Comparison of ENCODE assay signal across 1 cellular context in genomic region chr19:51507640-51508058, GRCh38.
TF ChIP-seq lines count a peak whose summit lies in the region.

No MANE protein-coding gene starts in this region.

TF ChIP-seq in K562, 482 proteins besides CTCF, POLR2A, EP300 and RAD21 (continued from another document and continues in another):
- TF ChIP-seq CHAMP1 (IDR thresholded peaks at IDR 0.05) (no peak), MAFG (tag; conservative IDR thresholded peaks at IDR 0.05) (no peak), ZNF707 (CRISPR knock-in tag; conservative IDR thresholded peaks at IDR 0.05) (no peak), SRSF1 (IDR thresholded peaks at IDR 0.05; ENCODE audit: low read depth, low read length) (no peak), ZNF165 (CRISPR knock-in tag; IDR thresholded peaks at IDR 0.05; ENCODE audit: borderline replicate concordance) (no peak), RBM14 (IDR thresholded peaks at IDR 0.05; ENCODE audit: borderline replicate concordance, insufficient read depth, low read depth, low read length) (no peak), RHOXF2B (CRISPR knock-in tag; conservative IDR thresholded peaks at IDR 0.05) (no peak), NCOR1 (IDR thresholded peaks at IDR 0.05) (no peak), ZNF174 (CRISPR knock-in tag; IDR thresholded peaks at IDR 0.05) (no peak), PBX2 (CRISPR knock-in tag; IDR thresholded peaks at IDR 0.05; ENCODE audit: low read depth) (no peak), PBX2 (tag; conservative IDR thresholded peaks at IDR 0.05; ENCODE audit: low read depth) (no peak), NFRKB (IDR thresholded peaks at IDR 0.05; ENCODE audit: low read depth) (peak; percentile 73), E4F1 (CRISPR knock-in tag; IDR thresholded peaks at IDR 0.05; ENCODE audit: borderline replicate concordance) (no peak), RBM15 (IDR thresholded peaks at IDR 0.05; ENCODE audit: insufficient read depth, low read length) (no peak), GATAD2B (IDR thresholded peaks at IDR 0.05; ENCODE audit: borderline replicate concordance) (no peak; the same call in 1 of the 2 replicates), SIRT6 (IDR thresholded peaks at IDR 0.05; ENCODE audit: low read depth, low read length) (no peak), ZNF212 (CRISPR knock-in tag; IDR thresholded peaks at IDR 0.05) (no peak), TCF3 (CRISPR knock-in tag; IDR thresholded peaks at IDR 0.05) (no peak), HCFC1 (IDR thresholded peaks at IDR 0.05; ENCODE audit: low read depth, low read length) (no peak; the same call in 1 of the 2 replicates), EWSR1 (IDR thresholded peaks at IDR 0.05; ENCODE audit: borderline replicate concordance, low read depth, partially characterized antibody) (no peak), ZNF699 (CRISPR knock-in tag; IDR thresholded peaks at IDR 0.05; ENCODE audit: insufficient replicate concordance) (no peak), FOXO4 (CRISPR knock-in tag; IDR thresholded peaks at IDR 0.05) (no peak), RB1 (IDR thresholded peaks at IDR 0.05; ENCODE audit: low read depth) (no peak), ZNF263 (CRISPR knock-in tag; IDR thresholded peaks at IDR 0.05; ENCODE audit: borderline replicate concordance) (0 out of 2 replicates have a peak, but pooled peaks have one; percentile 48), IRF9 (tag; IDR thresholded peaks at IDR 0.05) (0 out of 2 replicates have a peak, but pooled peaks have one; percentile 16), E2F1 (CRISPR knock-in tag; IDR thresholded peaks at IDR 0.05) (no peak), SRSF3 (IDR thresholded peaks at IDR 0.05; ENCODE audit: insufficient read depth, low read length) (no peak), HOMEZ (CRISPR knock-in tag; IDR thresholded peaks at IDR 0.05) (no peak), JUNB (CRISPR knock-in tag; conservative IDR thresholded peaks at IDR 0.05) (no peak), PKNOX1 (IDR thresholded peaks at IDR 0.05) (peak; percentile 93), UBTF (IDR thresholded peaks at IDR 0.05; ENCODE audit: borderline replicate concordance in 1 of 2, low read depth in 2 of 2, low read length in 2 of 2) (no peak; a peak in 1 of 4 replicates), HMBOX1 (IDR thresholded peaks at IDR 0.05) (no peak), XRCC5 (IDR thresholded peaks at IDR 0.05; ENCODE audit: low read depth, low read length) (no peak), ZNF592 (IDR thresholded peaks at IDR 0.05) (peak; percentile 67), HNRNPL (IDR thresholded peaks at IDR 0.05; ENCODE audit: low read depth, low read length) (no peak), ILF3 (IDR thresholded peaks at IDR 0.05; ENCODE audit: borderline replicate concordance) (no peak)
